Comparison of ENCODE assay signal across 16 cellular contexts in the genomic region with DNA sequence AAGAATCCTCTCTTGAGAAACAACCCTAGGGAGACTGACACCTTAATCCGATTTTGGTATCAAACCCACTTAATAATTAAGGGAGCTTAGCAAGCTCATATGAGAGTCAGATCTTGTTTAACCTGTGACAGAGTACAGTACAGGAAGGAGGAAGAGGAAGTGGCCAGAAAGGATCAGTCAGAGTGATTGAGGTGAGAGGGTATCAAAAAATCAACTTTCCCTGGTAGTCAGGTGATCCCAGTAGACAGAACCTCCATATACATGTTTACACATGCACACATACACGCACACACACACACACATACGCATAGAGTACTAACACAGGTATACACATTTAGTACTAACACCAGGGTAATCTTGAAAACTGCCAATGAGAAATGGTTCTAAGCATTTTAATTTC. TPM values are rescaled to one million over a fixed set of nuclear protein-coding genes. Genes with fewer than 3 reads are reported as not detected.
A peak's percentile ranks its signal among the peaks of the same experiment; 100 is the strongest.
DNase-seq lines count a peak whose midpoint lies in the region; ATAC-seq, FAIRE-seq and TF ChIP-seq lines count a peak whose summit lies in the region.
"Had no signal": no experiment of that assay in that cellular context is flagged by ENCODE, and none has a peak within 500 bp of the region (broad histone marks: within the 10 kb centered on the region; RNA-seq: fewer than 3 reads in every experiment).

No MANE protein-coding gene starts in this region.

- no peak overlapping the region for H3K4me2 ChIP-seq in keratinocyte (ENCODE audit: control insufficient read depth, extremely low read depth, insufficient read depth, low read depth, low read length)

- H3K9me1 ChIP-seq in keratinocyte (ENCODE audit: control insufficient read depth, extremely low read depth, insufficient read depth, low read length): no peaks in the 10 kb centered on the region

- WGBS in ovary, 3 donors: 64 to 71% (median 66%) methylated on average over 3 of the region's 3 CpGs

- peak overlapping the region; percentile 62 for H2AFZ ChIP-seq in keratinocyte (ENCODE audit: control insufficient read depth, low read length)

- no peak overlapping the region for H3K4me3 ChIP-seq in GM12865 (ENCODE audit: low read depth, low read length)
- H3K4me3 ChIP-seq in keratinocyte (ENCODE audit: control insufficient read depth in 2 of 3, extremely low read depth in 1 of 3, insufficient read depth in 2 of 3, low read depth in 1 of 3, low read length in 3 of 3): no peak overlapping the region
- H3K4me3 ChIP-seq in effector memory CD4-positive, alpha-beta T cell (ENCODE audit: insufficient read depth, low read depth, low read length, poor library complexity, severe bottlenecking): no peak overlapping the region
- no peak overlapping the region for H3K4me3 ChIP-seq in ascending aorta
- H3K4me3 ChIP-seq in ovary: no peak overlapping the region
- H3K4me3 ChIP-seq: coronary artery had no signal

- no peaks in the 10 kb centered on the region for H3K9me3 ChIP-seq in keratinocyte (ENCODE audit: control insufficient read depth, low read depth, low read length)
- no peaks in the 10 kb centered on the region for H3K9me3 ChIP-seq in effector memory CD4-positive, alpha-beta T cell (ENCODE audit: control insufficient read depth, low read length)
- H3K9me3 ChIP-seq in ascending aorta: no peaks in the 10 kb centered on the region
- no peaks in the 10 kb centered on the region for H3K9me3 ChIP-seq in ovary

- no peak for TF ChIP-seq CTCF in GM12865 (IDR thresholded peaks at IDR 0.05; ENCODE audit: insufficient read depth, low read depth, low read length, missing control alignments)
- no peak for TF ChIP-seq CTCF in keratinocyte (optimal IDR thresholded peaks at IDR 0.05 in 1 of 3, IDR thresholded peaks at IDR 0.05 in 1 of 3, conservative IDR thresholded peaks at IDR 0.05 in 1 of 3; ENCODE audit: extremely low read depth in 1 of 3, insufficient read depth in 2 of 3, low read length in 3 of 3)
- TF ChIP-seq CTCF in ascending aorta (IDR thresholded peaks at IDR 0.05): no peak
- no peak for TF ChIP-seq CTCF in ovary (IDR thresholded peaks at IDR 0.05)

- no peak for FAIRE-seq in keratinocyte (lab: Jason Lieb, UNC)

- no peak for TF ChIP-seq POLR2A in ovary (IDR thresholded peaks at IDR 0.05)

- DNase-seq in GM12865 (ENCODE audit: low read depth) (peak; percentile 14), keratinocyte (ENCODE audit: low read depth, low spot score) (no peak), caudate nucleus (lab: John Stamatoyannopoulos, UW) (no peak), ascending aorta (ENCODE audit: low spot score in 2 of 2) (no peak), ovary (no peak)
- DNase-seq in effector memory CD4-positive, alpha-beta T cell: no peak
- DNase-seq: activated CD8-positive, alpha-beta memory T cell treated with anti-CD3 and anti-CD28 coated beads, Interleukin-2, amount 50 U/mL, for 48 hours; DMS 273 treated with DMSO at 0.1 percent for 48 hours; erythroblast; NCI-H1694 treated with DMSO at 0.1 percent for 48 hours; NCI-H446; stimulated activated CD4-positive, alpha-beta T cell treated with anti-CD3 and anti-CD28 coated beads, Interleukin-4, amount 100 ng/mL, for 4 hours; WERI-Rb-1 had no signal

- peaks cover 10% of the 10 kb centered on the region for H3K4me1 ChIP-seq in keratinocyte (ENCODE audit: control insufficient read depth, extremely low read depth, insufficient read depth, low read length)
- no peaks in the 10 kb centered on the region for H3K4me1 ChIP-seq in effector memory CD4-positive, alpha-beta T cell (ENCODE audit: control insufficient read depth, insufficient read depth, low read length, poor library complexity, severe bottlenecking)
- peaks cover 0 to 2% of the 10 kb centered on the region in 2 donors for H3K4me1 ChIP-seq in ascending aorta
- H3K4me1 ChIP-seq in ovary (ENCODE audit: insufficient read depth): peaks cover 3% of the 10 kb centered on the region

- H3K36me3 ChIP-seq in keratinocyte (ENCODE audit: control insufficient read depth in 2 of 2, extremely low read depth in 1 of 2, insufficient read depth in 2 of 2, low read length in 2 of 2): no peaks in the 10 kb centered on the region
- no peaks in the 10 kb centered on the region for H3K36me3 ChIP-seq in effector memory CD4-positive, alpha-beta T cell (ENCODE audit: control insufficient read depth, insufficient read depth, low read length)
- no peaks in the 10 kb centered on the region for H3K36me3 ChIP-seq in ascending aorta
- no peaks in the 10 kb centered on the region for H3K36me3 ChIP-seq in ovary
- H3K36me3 ChIP-seq: WERI-Rb-1 had no signal

- no peaks in the 10 kb centered on the region for H3K27me3 ChIP-seq in keratinocyte (ENCODE audit: control insufficient read depth, extremely low read depth, insufficient read depth, low read length)
- H3K27me3 ChIP-seq in effector memory CD4-positive, alpha-beta T cell (replicated peaks; ENCODE audit: control insufficient read depth, insufficient read depth, low read length, poor library complexity, severe bottlenecking): no peaks in the 10 kb centered on the region
- H3K27me3 ChIP-seq in ascending aorta: no peaks in the 10 kb centered on the region
- H3K27me3 ChIP-seq in ovary: no peaks in the 10 kb centered on the region

- no peak overlapping the region for H3K9ac ChIP-seq in keratinocyte (ENCODE audit: control insufficient read depth, extremely low read depth, insufficient read depth, low read length)

- H3K27ac ChIP-seq in keratinocyte (ENCODE audit: control insufficient read depth, insufficient read depth, low read length) (no peak overlapping the region), caudate nucleus (ENCODE audit: low read depth, low read length) (no peak overlapping the region), ascending aorta (no peak overlapping the region), ovary (no peak overlapping the region)
- no peak overlapping the region for H3K27ac ChIP-seq in effector memory CD4-positive, alpha-beta T cell (ENCODE audit: insufficient read depth, low read length, poor library complexity, severe bottlenecking)
- H3K27ac ChIP-seq: coronary artery, WERI-Rb-1 had no signal

- no peaks in the 10 kb centered on the region for H3K79me2 ChIP-seq in keratinocyte (ENCODE audit: control insufficient read depth, insufficient read depth, low read length)

- no peak for TF ChIP-seq EP300 in ovary (IDR thresholded peaks at IDR 0.05)

- intact Hi-C loops in ascending aorta (cut with DNase I) (no loop called here), ovary (cut with DNase I) (no loop called here)

- ATAC-seq in GM18858 (IDR thresholded peaks at IDR 0.05; ENCODE audit: unreplicated experiment) (peak; percentile 72), HG03432 (IDR thresholded peaks at IDR 0.05; ENCODE audit: unreplicated experiment) (peak; percentile 62)

- dilution Hi-C loops in keratinocyte (cut with MboI; ENCODE audit: extremely low pct_ligation_motif_present, low sequenced_read_pairs): no loop called here

- no peaks in the 10 kb centered on the region for H4K20me1 ChIP-seq in keratinocyte (ENCODE audit: control insufficient read depth, extremely low read depth, insufficient read depth, low read length)

RNA-seq across cellular contexts. Expression of a gene that starts 56.8 kb away (rescaled TPM):
- 0.08 to 0.45 TPM (median 0.33 TPM) in 3 replicates for polyA plus RNA-seq in keratinocyte
- not detected for polyA plus RNA-seq in keratinocyte (2011; ENCODE audit: low read depth)
- 0.21 and 0.44 TPM in 2 replicates for polyA plus RNA-seq in keratinocyte (2011; cell fraction: cytosol; rRNA removed)
- polyA plus RNA-seq in keratinocyte (2011; cell fraction: nucleus; rRNA removed): 0.55 and 1.2 TPM in 2 replicates
- 0.06 and 0.58 TPM in 2 replicates for polyA plus RNA-seq in keratinocyte (2012; ENCODE audit: low replicate concordance)
- polyA minus RNA-seq in keratinocyte: 6.4 to 7.5 TPM (median 6.8 TPM) in 3 replicates
- not detected for polyA minus RNA-seq in keratinocyte (2011; cell fraction: cytosol; rRNA and poly(A)+ RNA removed)
- 6.0 and 6.4 TPM in 2 replicates for polyA minus RNA-seq in keratinocyte (2011; cell fraction: nucleus; rRNA and poly(A)+ RNA removed)
- 11.9 TPM for total RNA-seq in ascending aorta
- total RNA-seq in ovary: 10 to 100 TPM; 32.0 to 61.4 (median 49.5) TPM
- 10 to 100 TPM; 12.0 to 12.2 TPM for polyA plus RNA-seq in ovary
